ENCODE assay signal across 1 cellular context in the genomic region with DNA sequence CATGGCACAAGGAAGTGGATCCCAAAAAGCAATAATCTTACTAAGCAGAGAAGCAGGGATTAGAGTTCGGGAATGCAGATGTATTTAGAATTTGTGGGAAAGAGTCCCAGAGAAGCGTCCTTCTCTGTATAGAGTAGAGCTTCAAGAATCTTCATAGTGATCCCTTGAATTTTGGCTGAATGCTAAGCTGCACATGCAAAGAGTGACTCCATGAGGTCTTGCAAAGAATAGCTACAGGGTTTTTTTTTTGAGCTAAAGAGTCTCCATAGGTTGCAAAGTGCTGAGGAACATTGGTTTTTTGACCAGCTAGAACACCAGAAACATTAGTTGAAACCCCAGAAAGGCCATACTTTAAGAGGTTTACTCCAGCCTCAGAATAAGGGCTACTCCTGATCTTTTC.
TF ChIP-seq lines count a peak whose summit lies in the region.

No MANE protein-coding gene starts in this region.

TF ChIP-seq in H1, 55 proteins besides CTCF, POLR2A, EP300 and RAD21:
- TF ChIP-seq ZNF274 (IDR thresholded peaks at IDR 0.05; ENCODE audit: borderline replicate concordance, extremely low read depth, low read length), result no peak
- TF ChIP-seq RXRA (IDR thresholded peaks at IDR 0.05; ENCODE audit: insufficient read depth, low read depth, low read length), result no peak
- no peak for TF ChIP-seq CEBPB (IDR thresholded peaks at IDR 0.05; ENCODE audit: low read depth, low read length)
- no peak for TF ChIP-seq SP2 (IDR thresholded peaks at IDR 0.05; ENCODE audit: low read length)
- no peak for TF ChIP-seq SUZ12 (IDR thresholded peaks at IDR 0.05; ENCODE audit: low read length)
- TF ChIP-seq BACH1 (IDR thresholded peaks at IDR 0.05; ENCODE audit: low read length), result no peak
- no peak for TF ChIP-seq CBX5 (IDR thresholded peaks at IDR 0.05; ENCODE audit: low read depth, low read length)
- no peak for TF ChIP-seq KDM5A (IDR thresholded peaks at IDR 0.05; ENCODE audit: low read length)
- TF ChIP-seq JUND (IDR thresholded peaks at IDR 0.05; ENCODE audit: low read length), result no peak
- TF ChIP-seq, protein P1, sequence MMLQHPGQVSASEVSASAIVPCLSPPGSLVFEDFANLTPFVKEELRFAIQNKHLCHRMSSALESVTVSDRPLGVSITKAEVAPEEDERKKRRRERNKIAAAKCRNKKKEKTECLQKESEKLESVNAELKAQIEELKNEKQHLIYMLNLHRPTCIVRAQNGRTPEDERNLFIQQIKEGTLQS (IDR thresholded peaks at IDR 0.05; ENCODE audit: insufficient read depth, low read depth, low read length), result no peak
- TF ChIP-seq FOSL1 (IDR thresholded peaks at IDR 0.05; ENCODE audit: insufficient read depth, low read depth, low read length), result no peak
- TF ChIP-seq, protein P2, sequence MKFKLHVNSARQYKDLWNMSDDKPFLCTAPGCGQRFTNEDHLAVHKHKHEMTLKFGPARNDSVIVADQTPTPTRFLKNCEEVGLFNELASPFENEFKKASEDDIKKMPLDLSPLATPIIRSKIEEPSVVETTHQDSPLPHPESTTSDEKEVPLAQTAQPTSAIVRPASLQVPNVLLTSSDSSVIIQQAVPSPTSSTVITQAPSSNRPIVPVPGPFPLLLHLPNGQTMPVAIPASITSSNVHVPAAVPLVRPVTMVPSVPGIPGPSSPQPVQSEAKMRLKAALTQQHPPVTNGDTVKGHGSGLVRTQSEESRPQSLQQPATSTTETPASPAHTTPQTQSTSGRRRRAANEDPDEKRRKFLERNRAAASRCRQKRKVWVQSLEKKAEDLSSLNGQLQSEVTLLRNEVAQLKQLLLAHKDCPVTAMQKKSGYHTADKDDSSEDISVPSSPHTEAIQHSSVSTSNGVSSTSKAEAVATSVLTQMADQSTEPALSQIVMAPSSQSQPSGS (IDR thresholded peaks at IDR 0.05; ENCODE audit: low read length), result no peak
